In genomic region chr1:155563377-155564066, GRCh38 we compare ENCODE assay signal across 1 cellular context.
A peak's percentile ranks its signal among the peaks of the same experiment; 100 is the strongest.
TF ChIP-seq lines count a peak whose summit lies in the region.

No MANE protein-coding gene starts in this region.

TF ChIP-seq in H1, 55 proteins besides CTCF, POLR2A, EP300 and RAD21:
- peak; percentile 72 for TF ChIP-seq SAP30 (IDR thresholded peaks at IDR 0.05; ENCODE audit: insufficient read depth, insufficient replicate concordance, low read length)
- peak; percentile 14 to 77; a peak in 1 of 4 replicates for TF ChIP-seq SIN3A (conservative IDR thresholded peaks at IDR 0.05 in 1 of 2, IDR thresholded peaks at IDR 0.05 in 1 of 2; ENCODE audit: low read depth in 1 of 2, low read length in 2 of 2)
- TF ChIP-seq PHF8 (conservative IDR thresholded peaks at IDR 0.05; ENCODE audit: low read depth, low read length), result 0 out of 2 replicates have a peak, but pooled peaks have one; percentile 79
